1 cellular context compared by ENCODE assay signal in the genomic region with DNA sequence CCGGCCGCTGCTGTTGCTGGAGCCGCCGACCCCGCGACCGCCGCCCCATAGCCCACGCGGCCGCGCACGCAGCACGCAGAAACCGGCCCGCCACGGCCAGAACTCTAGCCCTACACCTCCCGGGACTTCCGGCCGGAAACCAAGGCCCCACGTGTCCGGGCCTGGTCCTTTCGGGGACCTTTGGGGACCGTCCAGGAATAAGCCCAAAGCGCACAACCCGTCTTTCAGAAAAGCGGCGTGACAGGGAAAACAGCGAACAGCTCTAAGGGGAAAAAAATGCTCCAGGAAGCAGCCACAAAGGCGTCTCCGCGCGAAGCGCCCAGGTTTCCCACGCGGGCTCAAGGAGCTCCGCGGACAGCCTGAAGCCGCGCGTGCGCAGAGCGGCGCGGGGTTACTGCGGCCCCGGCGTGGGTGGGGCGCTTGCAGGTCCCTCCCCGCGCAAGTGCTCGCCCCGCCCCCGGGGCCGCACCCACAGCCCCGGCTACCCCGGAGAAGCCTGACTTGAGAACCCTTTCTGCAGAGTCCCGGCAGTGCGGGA.
TF ChIP-seq lines count a peak whose summit lies in the region.

Gene NSUN2, minus strand, starts transcription at position 114 of the 538 bp plus-strand sequence. Its CDS starts 65 bp downstream, at position 49.
Gene SRD5A1, plus strand, starts transcription at position 510 of the 538 bp plus-strand sequence. CDS start 137 bp downstream, outside the sequence.

TF ChIP-seq in HCT116, 20 proteins besides CTCF, POLR2A, EP300 and RAD21 (continued from another document):
- peak; percentile 48 for TF ChIP-seq SP1 (IDR thresholded peaks at IDR 0.05; ENCODE audit: low read depth)
- TF ChIP-seq EGR1 (IDR thresholded peaks at IDR 0.05; ENCODE audit: low read depth), result peak; percentile 78
- no peak for TF ChIP-seq CEBPB (IDR thresholded peaks at IDR 0.05; ENCODE audit: low read depth)
- TF ChIP-seq, protein P1, sequence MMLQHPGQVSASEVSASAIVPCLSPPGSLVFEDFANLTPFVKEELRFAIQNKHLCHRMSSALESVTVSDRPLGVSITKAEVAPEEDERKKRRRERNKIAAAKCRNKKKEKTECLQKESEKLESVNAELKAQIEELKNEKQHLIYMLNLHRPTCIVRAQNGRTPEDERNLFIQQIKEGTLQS (IDR thresholded peaks at IDR 0.05), result no peak
- TF ChIP-seq ZFX (IDR thresholded peaks at IDR 0.05), result peak; percentile 71
- TF ChIP-seq FOSL1 (IDR thresholded peaks at IDR 0.05; ENCODE audit: low read depth), result no peak
- TF ChIP-seq ELF1 (IDR thresholded peaks at IDR 0.05; ENCODE audit: borderline replicate concordance, low read depth), result peak; percentile 73
- TF ChIP-seq CBX3 (IDR thresholded peaks at IDR 0.05; ENCODE audit: low read depth), result no peak
- peak; percentile 80 for TF ChIP-seq POLR2AphosphoS5 (IDR thresholded peaks at IDR 0.05; ENCODE audit: low read depth, low read length)
- TF ChIP-seq EZH2 (IDR thresholded peaks at IDR 0.05), result no peak
- no peak for TF ChIP-seq JUND (IDR thresholded peaks at IDR 0.05)
- no peak for TF ChIP-seq EZH2phosphoT487 (IDR thresholded peaks at IDR 0.05; ENCODE audit: borderline replicate concordance)
- TF ChIP-seq, protein P2, sequence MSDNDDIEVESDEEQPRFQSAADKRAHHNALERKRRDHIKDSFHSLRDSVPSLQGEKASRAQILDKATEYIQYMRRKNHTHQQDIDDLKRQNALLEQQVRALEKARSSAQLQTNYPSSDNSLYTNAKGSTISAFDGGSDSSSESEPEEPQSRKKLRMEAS (IDR thresholded peaks at IDR 0.05), result peak; percentile 94
- no peak for TF ChIP-seq SRF (IDR thresholded peaks at IDR 0.05; ENCODE audit: low read depth)
- peak; percentile 75 for TF ChIP-seq SIN3A (IDR thresholded peaks at IDR 0.05; ENCODE audit: low read depth)
